9 cellular contexts compared by ENCODE assay signal in genomic region chr17:47286198-47286914, GRCh38. TPM values are rescaled to one million over a fixed set of nuclear protein-coding genes. Genes with fewer than 3 reads are reported as not detected.
DNase-seq lines count a peak whose midpoint lies in the region; ATAC-seq and TF ChIP-seq lines count a peak whose summit lies in the region.
"Had no signal": no experiment of that assay in that cellular context is flagged by ENCODE, and none has a peak within 500 bp of the region (broad histone marks: within the 10 kb centered on the region; RNA-seq: fewer than 3 reads in every experiment).

No MANE protein-coding gene starts in this region.

- CTCF ChIA-PET in activated B cell treated with CpG ODN at 0.5 μM for 24 hours (lab: Charles Lee): interaction anchor here (1.0 to 6.4 kb wide), 5 partner anchors 14 to 57 kb away, joined by 3 to 47 read pairs (median 6); partner anchors contain the start of gene ITGB3

- H3K9me3 ChIP-seq in uterus: no peaks in the 10 kb centered on the region

- H3K36me3 Mint-ChIP-seq in activated B cell treated with CpG ODN at 0.5 μM for 24 hours (ENCODE audit: low read depth): no peaks in the 10 kb centered on the region

- H3K9me3 Mint-ChIP-seq in activated B cell treated with CpG ODN at 0.5 μM for 24 hours: no peaks in the 10 kb centered on the region

- TF ChIP-seq CTCF in activated B cell treated with CpG ODN at 0.5 μM for 24 hours (IDR thresholded peaks at IDR 0.05) (no peak), uterus (IDR thresholded peaks at IDR 0.05) (no peak)

- intact Hi-C loops in activated B cell treated with CpG ODN at 0.5 μM for 24 hours (cut with micrococcal nuclease): loop anchor here (1.0 to 2.0 kb wide), 6 partner anchors 20 to 81 kb away; partner anchors contain the start of gene ITGB3
- intact Hi-C loops in uterus (cut with DNase I; ENCODE audit: low total_unique reads): no loop called here

- H3K27ac Mint-ChIP-seq in activated B cell treated with CpG ODN at 0.5 μM for 24 hours: peak overlapping the region; percentile 92
- H3K27ac Mint-ChIP-seq: progenitor cell of endocrine pancreas had no signal

- H3K36me3 ChIP-seq in uterus: no peaks in the 10 kb centered on the region

- no peak overlapping the region for H3K27ac ChIP-seq in uterus

- H3K4me3 ChIP-seq in GM08714 (ENCODE audit: low read length) (peak overlapping the region; percentile 32; the same call in 1 of the 2 replicates), uterus (no peak overlapping the region)

- H3K4me1 Mint-ChIP-seq in activated B cell treated with CpG ODN at 0.5 μM for 24 hours: peaks cover 54% of the 10 kb centered on the region

- H3K4me3 Mint-ChIP-seq in activated B cell treated with CpG ODN at 0.5 μM for 24 hours: peak overlapping the region; percentile 57

- H3K4me1 ChIP-seq in uterus: no peaks in the 10 kb centered on the region

- no peak for TF ChIP-seq POLR2A in uterus (IDR thresholded peaks at IDR 0.05)

- POLR2A ChIA-PET in activated B cell treated with CpG ODN at 0.5 μM for 24 hours (lab: Charles Lee): interaction anchor here (0.6 to 2.7 kb wide), 16 partner anchors 11 to 95 kb away, joined by 3 to 16 read pairs (median 5); partner anchors contain the start of genes EFCAB13 and ITGB3

- peak; percentile 37 for DNase-seq in GM19240 (ENCODE audit: insufficient read length, low spot score)
- peak; percentile 50 for DNase-seq in activated B cell treated with CpG ODN at 0.5 μM for 24 hours
- no peak for DNase-seq in NCI-H2196 treated with DMSO at 0.1 percent for 48 hours (lab: John Stamatoyannopoulos, UW; ENCODE audit: unreplicated experiment)
- no peak for DNase-seq in uterus
- DNase-seq in KBM-7: no peak
- DNase-seq in T1000 (lab: John Stamatoyannopoulos, UW): no peak

- ATAC-seq in HG02981 (IDR thresholded peaks at IDR 0.05; ENCODE audit: unreplicated experiment) (peak; percentile 64), activated B cell treated with CpG ODN at 0.5 μM for 24 hours (ENCODE audit: low read depth) (peak; percentile 84)

- H3K27me3 ChIP-seq in uterus: no peaks in the 10 kb centered on the region

- in situ Hi-C loops in KBM-7 (cut with MboI; ENCODE audit: low pct_unique_long_range_greater_than_20kb, low sequenced_read_pairs): no loop called here

- no peaks in the 10 kb centered on the region for H3K27me3 Mint-ChIP-seq in activated B cell treated with CpG ODN at 0.5 μM for 24 hours

RNA-seq across cellular contexts. Expression of gene ITGB3, which starts 32.7 kb away (rescaled TPM):
- total RNA-seq in activated B cell treated with CpG ODN at 0.5 μM for 24 hours (4.1 and 4.7 TPM in 2 replicates), uterus (10 to 100 TPM in 3 of 4 donors, 1 to 10 TPM in 1; 7.4 to 28.7 (median 23.5) TPM)
- total RNA-seq: progenitor cell of endocrine pancreas had no signal

RNA-seq across cellular contexts. Expression of gene EFCAB13, which starts 37.4 kb away (rescaled TPM):
- total RNA-seq in activated B cell treated with CpG ODN at 0.5 μM for 24 hours: 23.6 and 25.4 TPM in 2 replicates
- 10 to 100 TPM in 3 of 4 donors, 1 to 10 TPM in 1; 9.2 to 22.8 (median 14.5) TPM for total RNA-seq in uterus

Comparison
In these comparisons a context has a peak if more than half of its experiments do, and no peak if none do; other contexts are left out.
1. DNase-seq: peak in GM19240 (single experiment) and activated B cell treated with CpG ODN at 0.5 μM for 24 hours (single experiment); none in NCI-H2196 treated with DMSO at 0.1 percent for 48 hours (single experiment), uterus (0 of 2), KBM-7 (single experiment) and T1000 (single experiment).